In genomic region chr12:13841-14240, GRCh38 we compare ENCODE assay signal across 8 cellular contexts. TPM values are rescaled to one million over a fixed set of nuclear protein-coding genes. Genes with fewer than 3 reads are reported as not detected.
DNase-seq lines count a peak whose midpoint lies in the region; TF ChIP-seq lines count a peak whose summit lies in the region.
"Not testable (repeated sequence)": the region's sequence is repeated elsewhere in the genome, so short reads cannot be mapped to it uniquely, and the experiment has no call there.

No MANE protein-coding gene starts in this region.

- not testable (repeated sequence) for H2AFZ ChIP-seq in neural progenitor cell (replicated peaks)

- H3K27ac ChIP-seq in esophagus squamous epithelium (peak overlapping the region in 3 of 4 donors; percentile 19 to 83 (median 43)), stomach (peak overlapping the region in 4 of 5 donors; percentile 43 to 78 (median 60))
- not testable (repeated sequence) for H3K27ac ChIP-seq in neural progenitor cell

- not testable (repeated sequence) for H3K27ac Mint-ChIP-seq in activated CD4-positive, alpha-beta T cell treated with anti-CD3 and anti-CD28 coated beads, Interleukin-2, amount 10 ng/mL, durations not matched to agents 24 days and 14 days; MCF 10A (ENCODE audit: low read depth, unreplicated experiment)
- peak overlapping the region; percentile 63 for H3K27ac Mint-ChIP-seq in neural progenitor cell

- H3F3A ChIP-seq in neural progenitor cell (ENCODE audit: low read depth), result not testable (repeated sequence)

- BruUV-seq in MCF 10A (replicated peaks; lab: Mats Ljungman, UMichigan), result not testable (repeated sequence)

- not testable (repeated sequence) for TF ChIP-seq CTCF in MCF 10A (IDR thresholded peaks at IDR 0.05; ENCODE audit: unreplicated experiment); esophagus squamous epithelium (IDR thresholded peaks at IDR 0.05); neural progenitor cell (IDR thresholded peaks at IDR 0.05); stomach (IDR thresholded peaks at IDR 0.05)

- CTCF ChIA-PET in MCF 10A (lab: Yijun Ruan, JAX), result not testable (repeated sequence)

- POLR2A ChIA-PET in MCF 10A (lab: Yijun Ruan, JAX), result not testable (repeated sequence)

- H3K9me3 ChIP-seq in esophagus squamous epithelium; neural progenitor cell (ENCODE audit: low read depth); stomach: not testable (repeated sequence)

- not testable (repeated sequence) for H3K4me3 Mint-ChIP-seq in activated CD4-positive, alpha-beta T cell treated with anti-CD3 and anti-CD28 coated beads, Interleukin-2, amount 10 ng/mL, durations not matched to agents 24 days and 14 days; MCF 10A (ENCODE audit: unreplicated experiment); neural progenitor cell

- TF ChIP-seq POLR2A in esophagus squamous epithelium (IDR thresholded peaks at IDR 0.05); stomach (IDR thresholded peaks at IDR 0.05): not testable (repeated sequence)

- not testable (repeated sequence) for H3K4me2 ChIP-seq in neural progenitor cell

- WGBS in esophagus squamous epithelium, 2 donors, result 50% methylated on average over 2 of the region's 5 CpGs; no CpG with 5 or more reads in 1 of the 2 donors
- WGBS in stomach, 5 donors, result 47 to 60% (median 49%) methylated on average over 4 to 5 of the region's 5 CpGs

- not testable (repeated sequence) for H3K9me3 Mint-ChIP-seq in activated CD4-positive, alpha-beta T cell treated with anti-CD3 and anti-CD28 coated beads, Interleukin-2, amount 10 ng/mL, durations not matched to agents 24 days and 14 days; MCF 10A (ENCODE audit: unreplicated experiment); neural progenitor cell

- not testable (repeated sequence) for H3K27me3 ChIP-seq in esophagus squamous epithelium, neural progenitor cell, stomach

- H3K4me1 ChIP-seq in esophagus squamous epithelium (peaks cover 4 to 19% (median 4%) of the 10 kb centered on the region in 3 donors), stomach (peaks cover 7 to 18% (median 18%) of the 10 kb centered on the region in 4 donors)
- not testable (repeated sequence) for H3K4me1 ChIP-seq in neural progenitor cell

- peak; percentile 16 for DNase-seq in AG08396 (ENCODE audit: low spot score)
- peak; percentile 38 for DNase-seq in activated CD4-positive, alpha-beta T cell treated with anti-CD3 and anti-CD28 coated beads, Interleukin-2, amount 10 ng/mL, durations not matched to agents 24 days and 14 days
- DNase-seq in MCF 10A (ENCODE audit: unreplicated experiment), result peak; percentile 64
- not testable (repeated sequence) for DNase-seq in esophagus squamous epithelium (lab: John Stamatoyannopoulos, UW); neural progenitor cell (ENCODE audit: low spot score)
- peak; percentile 51 for DNase-seq in kidney tubule cell (ENCODE audit: low spot score)
- DNase-seq in stomach, result peak; percentile 64

- not testable (repeated sequence) for H3K9ac ChIP-seq in neural progenitor cell

- TF ChIP-seq EP300 in Ishikawa (IDR thresholded peaks at IDR 0.05; ENCODE audit: borderline replicate concordance); stomach (IDR thresholded peaks at IDR 0.05): not testable (repeated sequence)

- not testable (repeated sequence) for TF ChIP-seq RAD21 in Ishikawa (IDR thresholded peaks at IDR 0.05; ENCODE audit: low read depth)

- not testable (repeated sequence) for H3K27me3 Mint-ChIP-seq in activated CD4-positive, alpha-beta T cell treated with anti-CD3 and anti-CD28 coated beads, Interleukin-2, amount 10 ng/mL, durations not matched to agents 24 days and 14 days; MCF 10A (ENCODE audit: insufficient read depth, unreplicated experiment)
- peaks cover 11% of the 10 kb centered on the region for H3K27me3 Mint-ChIP-seq in neural progenitor cell (ENCODE audit: insufficient read depth, low read depth)

- H3K4me3 ChIP-seq in esophagus squamous epithelium, neural progenitor cell, stomach: not testable (repeated sequence)

- not testable (repeated sequence) for H3K79me2 ChIP-seq in neural progenitor cell (ENCODE audit: low read depth)

- intact Hi-C loops in activated CD4-positive, alpha-beta T cell treated with anti-CD3 and anti-CD28 coated beads, Interleukin-2, amount 10 ng/mL, durations not matched to agents 24 days and 14 days (cut with micrococcal nuclease); MCF 10A (cut with micrococcal nuclease); esophagus squamous epithelium (cut with DNase I); stomach (cut with DNase I; ENCODE audit: low total_unique reads): not testable (repeated sequence)

- H3K4me1 Mint-ChIP-seq in activated CD4-positive, alpha-beta T cell treated with anti-CD3 and anti-CD28 coated beads, Interleukin-2, amount 10 ng/mL, durations not matched to agents 24 days and 14 days; MCF 10A (ENCODE audit: insufficient read depth, unreplicated experiment); neural progenitor cell: not testable (repeated sequence)

- peaks cover 0 to 17% (median 0%) of the 10 kb centered on the region in 3 donors for H3K36me3 ChIP-seq in esophagus squamous epithelium
- H3K36me3 ChIP-seq in neural progenitor cell, result not testable (repeated sequence)
- peaks cover 0 to 18% (median 13%) of the 10 kb centered on the region in 4 donors for H3K36me3 ChIP-seq in stomach

- H3K36me3 Mint-ChIP-seq in activated CD4-positive, alpha-beta T cell treated with anti-CD3 and anti-CD28 coated beads, Interleukin-2, amount 10 ng/mL, durations not matched to agents 24 days and 14 days (ENCODE audit: low read depth); MCF 10A (ENCODE audit: insufficient read depth, unreplicated experiment); neural progenitor cell: not testable (repeated sequence)

- H4K20me1 ChIP-seq in neural progenitor cell (ENCODE audit: low read depth), result not testable (repeated sequence)

TF ChIP-seq in Ishikawa, 13 proteins besides CTCF, POLR2A, EP300 and RAD21:
- TF ChIP-seq TCF12 (IDR thresholded peaks at IDR 0.05; ENCODE audit: low read depth) (peak; percentile 16; the same call in 1 of the 2 replicates), MAX (IDR thresholded peaks at IDR 0.05) (0 out of 2 replicates have a peak, but pooled peaks have one; percentile 17)

RNA-seq across cellular contexts. Expression of gene IQSEC3, which starts 52.7 kb away (rescaled TPM):
- total RNA-seq in activated CD4-positive, alpha-beta T cell treated with anti-CD3 and anti-CD28 coated beads, Interleukin-2, amount 10 ng/mL, durations not matched to agents 24 days and 14 days, result 0.05 and 0.21 TPM in 2 replicates
- not detected in 2 replicates for total RNA-seq in MCF 10A (2022)
- total RNA-seq in esophagus squamous epithelium, result under 1 TPM in 3 of 4 donors, not detected in 1; 0.04 to 0.95 (median 0.08) TPM
- total RNA-seq in neural progenitor cell (ENCODE audit: low replicate concordance), result 0.09 and 1.0 TPM in 2 replicates
- 1 to 10 TPM in 1 of 5 donors, under 1 TPM in 2, not detected in 2; 0.45 to 1.0 (median 0.73) TPM for total RNA-seq in stomach
- 1 to 10 TPM in 2 of 3 donors, under 1 TPM in 1; 0.08 to 1.7 (median 1.6) TPM for polyA plus RNA-seq in stomach
